In genomic region chr1:3053366-3053980, GRCh38 we compare ENCODE assay signal across 25 cellular contexts. TPM values are rescaled to one million over a fixed set of nuclear protein-coding genes. Genes with fewer than 3 reads are reported as not detected.
DNase-seq lines count a peak whose midpoint lies in the region; ATAC-seq, FAIRE-seq and TF ChIP-seq lines count a peak whose summit lies in the region.
"Had no signal": no experiment of that assay in that cellular context is flagged by ENCODE, and none has a peak within 500 bp of the region (broad histone marks: within the 10 kb centered on the region; RNA-seq: fewer than 3 reads in every experiment).

No MANE protein-coding gene starts in this region.

- TF ChIP-seq POLR2A in H54 (IDR thresholded peaks at IDR 0.05; ENCODE audit: low read depth, low read length), result no peak

- H3K27ac Mint-ChIP-seq in CD14-positive monocyte (peak overlapping the region in 1 of 7 donors; percentile 37), endodermal cell (no peak overlapping the region), MCF 10A (ENCODE audit: low read depth, unreplicated experiment) (no peak overlapping the region)
- H3K27ac Mint-ChIP-seq: IgD-negative memory B cell had no signal

- no peak overlapping the region for H3K4me3 ChIP-seq in endodermal cell (ENCODE audit: low read length)
- H3K4me3 ChIP-seq: BLaER1, SJSA1 had no signal

- peak; percentile 13 for DNase-seq in activated T-cell treated with anti-CD3 and anti-CD28 coated beads, Interleukin-2, amount 50 U/mL, for 1 hour
- DNase-seq in activated T-cell treated with anti-CD3 and anti-CD28 coated beads for 4 hours (no peak), CD14-positive monocyte (ENCODE audit: low spot score) (peak; percentile 21), endodermal cell (peak; percentile 17), posterior vena cava (ENCODE audit: low spot score) (peak; percentile 64), MCF 10A (ENCODE audit: unreplicated experiment) (no peak), H54 (ENCODE audit: insufficient read length, low spot score) (no peak)
- DNase-seq: ACHN; CD4-positive, alpha-beta memory T cell; DMS153; GOT3; NCI-H1694; NCI-H2081; NCI-H446 treated with DMSO at 0.1 percent for 48 hours; NCI-H526 treated with DMSO at 0.1 percent for 48 hours; OCI-M1 had no signal

- POLR2A ChIA-PET in MCF 10A (lab: Yijun Ruan, JAX), result no interaction called here

- peaks cover 18% of the 10 kb centered on the region for H3K27me3 ChIP-seq in endodermal cell (ENCODE audit: control insufficient read depth, insufficient read depth, low read length, poor library complexity, severe bottlenecking)
- H3K27me3 ChIP-seq: SJSA1 had no signal

- H3K9ac ChIP-seq in endodermal cell (ENCODE audit: extremely low read depth, low read length, poor library complexity, severe bottlenecking), result no peak overlapping the region
- H3K9ac ChIP-seq: BLaER1 had no signal

- no peak overlapping the region for H3K4me3 Mint-ChIP-seq in CD14-positive monocyte
- no peak overlapping the region for H3K4me3 Mint-ChIP-seq in endodermal cell
- no peak overlapping the region for H3K4me3 Mint-ChIP-seq in MCF 10A (ENCODE audit: unreplicated experiment)
- H3K4me3 Mint-ChIP-seq: CD4-positive, alpha-beta memory T cell; IgD-negative memory B cell had no signal

- BruUV-seq in MCF 10A (replicated peaks; lab: Mats Ljungman, UMichigan), result no TSS peak

- H3K36me3 ChIP-seq in endodermal cell (ENCODE audit: control insufficient read depth, insufficient read depth, low read length), result no peaks in the 10 kb centered on the region
- H3K36me3 ChIP-seq: BLaER1, SJSA1 had no signal

- intact Hi-C loops in CD14-positive monocyte (cut with micrococcal nuclease), result no loop called here
- intact Hi-C loops in posterior vena cava (cut with DNase I), result loop anchor here in 1 of 2 donors (10.0 kb wide), 1 partner anchor 139 kb away; no protein-coding TSS in a partner anchor
- intact Hi-C loops in MCF 10A (cut with micrococcal nuclease), result no loop called here

- no peaks in the 10 kb centered on the region for H3K36me3 Mint-ChIP-seq in CD14-positive monocyte
- H3K36me3 Mint-ChIP-seq in endodermal cell (ENCODE audit: low read depth), result peaks cover 3% of the 10 kb centered on the region
- no peaks in the 10 kb centered on the region for H3K36me3 Mint-ChIP-seq in MCF 10A (ENCODE audit: insufficient read depth, unreplicated experiment)
- H3K36me3 Mint-ChIP-seq: CD4-positive, alpha-beta memory T cell; IgD-negative memory B cell had no signal

- FAIRE-seq in H54 (lab: Jason Lieb, UNC), result no peak
- FAIRE-seq: GM12891, RCC 7860 had no signal

- ATAC-seq in GM18870 (IDR thresholded peaks at IDR 0.05; ENCODE audit: unreplicated experiment), result no peak

- H3K9me3 Mint-ChIP-seq in CD14-positive monocyte (peaks cover 0 to 4% (median 2%) of the 10 kb centered on the region in 7 donors), endodermal cell (peaks cover 44% of the 10 kb centered on the region), MCF 10A (ENCODE audit: unreplicated experiment) (peaks cover 35% of the 10 kb centered on the region)

- H3K27me3 Mint-ChIP-seq in CD14-positive monocyte (ENCODE audit: low read depth in 3 of 3) (peaks cover 0 to 12% (median 9%) of the 10 kb centered on the region in 3 donors), endodermal cell (ENCODE audit: insufficient read depth) (peaks cover 27% of the 10 kb centered on the region), MCF 10A (ENCODE audit: insufficient read depth, unreplicated experiment) (no peaks in the 10 kb centered on the region)

- 89% methylated on average over 6 to 9 of the region's 9 CpGs for WGBS in endodermal cell (ENCODE audit: insufficient coverage in 1 of 2, insufficient read length in 1 of 2), 2 experiments

- H3K4me1 Mint-ChIP-seq in CD14-positive monocyte, result no peaks in the 10 kb centered on the region
- no peaks in the 10 kb centered on the region for H3K4me1 Mint-ChIP-seq in endodermal cell
- H3K4me1 Mint-ChIP-seq in MCF 10A (ENCODE audit: insufficient read depth, unreplicated experiment), result no peaks in the 10 kb centered on the region
- H3K4me1 Mint-ChIP-seq: IgD-negative memory B cell had no signal

- H3K27ac ChIP-seq in endodermal cell (ENCODE audit: low read depth, low read length), result no peak overlapping the region
- H3K27ac ChIP-seq: 22Rv1, BLaER1, SJSA1 had no signal

- H3K9me3 ChIP-seq in endodermal cell (ENCODE audit: control insufficient read depth, low read length), result no peaks in the 10 kb centered on the region
- H3K9me3 ChIP-seq: BLaER1, Caco-2, SJSA1 had no signal

- TF ChIP-seq CTCF in CD14-positive monocyte (IDR thresholded peaks at IDR 0.05) (no peak), endodermal cell (conservative IDR thresholded peaks at IDR 0.05) (no peak), MCF 10A (IDR thresholded peaks at IDR 0.05; ENCODE audit: unreplicated experiment) (no peak)

- H3K4me1 ChIP-seq in endodermal cell (ENCODE audit: control insufficient read depth, insufficient read depth, low read length), result no peaks in the 10 kb centered on the region
- H3K4me1 ChIP-seq: BLaER1, Caco-2, SJSA1 had no signal

- CTCF ChIA-PET in MCF 10A (lab: Yijun Ruan, JAX), result no interaction called here

RNA-seq across cellular contexts. Expression of gene PRDM16, which starts 15.5 kb away (rescaled TPM):
- not detected for polyA plus RNA-seq in CD14-positive monocyte
- total RNA-seq in endodermal cell (1 to 10 TPM; 2.1 to 4.0 TPM), posterior vena cava (10 to 100 TPM; 15.8 to 21.1 TPM), MCF 10A (2022) (not detected in 2 replicates)
- 9.2 TPM for polyA plus RNA-seq in endodermal cell (2013, experiment 1 of 2)
- 6.9 TPM for polyA plus RNA-seq in endodermal cell (2013, experiment 2 of 2)
- total RNA-seq: CD4-positive, alpha-beta memory T cell had no signal
- polyA plus RNA-seq: CD4-positive, alpha-beta memory T cell; IgD-negative memory B cell had no signal

RNA-seq across cellular contexts. Expression of gene ACTRT2, which starts 32.2 kb away (rescaled TPM):
- polyA plus RNA-seq in CD14-positive monocyte, result not detected
- not detected for total RNA-seq in endodermal cell
- polyA plus RNA-seq in endodermal cell (2013, experiment 1 of 2), result not detected
- not detected for polyA plus RNA-seq in endodermal cell (2013, experiment 2 of 2)
- not detected for total RNA-seq in posterior vena cava
- not detected in 2 replicates for total RNA-seq in MCF 10A (2022)
- total RNA-seq: Caco-2; CD4-positive, alpha-beta memory T cell; G401; SJSA1 had no signal
- polyA plus RNA-seq: CD4-positive, alpha-beta memory T cell; IgD-negative memory B cell had no signal

Comparison
In these comparisons a context has a peak if more than half of its experiments do, and no peak if none do; other contexts are left out.
1. DNase-seq: peak in activated T-cell treated with anti-CD3 and anti-CD28 coated beads, Interleukin-2, amount 50 U/mL, for 1 hour (single experiment), CD14-positive monocyte (single experiment), endodermal cell (single experiment) and posterior vena cava (single experiment); none in activated T-cell treated with anti-CD3 and anti-CD28 coated beads for 4 hours (single experiment), MCF 10A (single experiment) and H54 (single experiment).